ENCODE assay signal across 16 cellular contexts in genomic region chr18:13579874-13580273, GRCh38.
A peak's percentile ranks its signal among the peaks of the same experiment; 100 is the strongest.
DNase-seq lines count a peak whose midpoint lies in the region; ATAC-seq, FAIRE-seq and TF ChIP-seq lines count a peak whose summit lies in the region.
"Had no signal": no experiment of that assay in that cellular context is flagged by ENCODE, and none has a peak within 500 bp of the region (broad histone marks: within the 10 kb centered on the region; RNA-seq: fewer than 3 reads in every experiment).

No MANE protein-coding gene starts in this region.

- peaks cover 49% of the 10 kb centered on the region for H3K4me1 Mint-ChIP-seq in activated naive CD8-positive, alpha-beta T cell (ENCODE audit: low read depth)
- H3K4me1 Mint-ChIP-seq in natural killer cell treated with Interleukin-12 subunit alpha and Interleukin-12 subunit beta and Interleukin-15 and Interleukin-18, amount 100 ng/mL, for 72 hours (ENCODE audit: low read depth in 2 of 2): peaks cover 48 to 53% of the 10 kb centered on the region in 2 donors
- H3K4me1 Mint-ChIP-seq in WTC11: no peaks in the 10 kb centered on the region

- CTCF ChIA-PET in WTC11 (lab: Charles Lee): no interaction called here

- FAIRE-seq in GM12892 (lab: Jason Lieb, UNC): peak; percentile 46

- peak overlapping the region; percentile 75 for H3K27ac Mint-ChIP-seq in activated naive CD8-positive, alpha-beta T cell
- peak overlapping the region; percentile 77 to 89 for H3K27ac Mint-ChIP-seq in natural killer cell treated with Interleukin-12 subunit alpha and Interleukin-12 subunit beta and Interleukin-15 and Interleukin-18, amount 100 ng/mL, for 72 hours
- no peak overlapping the region for H3K27ac Mint-ChIP-seq in WTC11

- H3K9me3 Mint-ChIP-seq in activated naive CD8-positive, alpha-beta T cell (ENCODE audit: low read depth): no peaks in the 10 kb centered on the region
- no peaks in the 10 kb centered on the region for H3K9me3 Mint-ChIP-seq in natural killer cell treated with Interleukin-12 subunit alpha and Interleukin-12 subunit beta and Interleukin-15 and Interleukin-18, amount 100 ng/mL, for 72 hours
- peaks cover 9% of the 10 kb centered on the region for H3K9me3 Mint-ChIP-seq in WTC11

- ATAC-seq in natural killer cell treated with Interleukin-12 subunit alpha and Interleukin-12 subunit beta and Interleukin-15 and Interleukin-18, amount 100 ng/mL, for 72 hours: no peak
- no peak for ATAC-seq in esophagus mucosa
- ATAC-seq in WTC11: no peak
- ATAC-seq: PC-3 had no signal

- TF ChIP-seq CTCF in WTC11 (IDR thresholded peaks at IDR 0.05): no peak

- no peaks in the 10 kb centered on the region for H3K27me3 Mint-ChIP-seq in activated naive CD8-positive, alpha-beta T cell
- H3K27me3 Mint-ChIP-seq in natural killer cell treated with Interleukin-12 subunit alpha and Interleukin-12 subunit beta and Interleukin-15 and Interleukin-18, amount 100 ng/mL, for 72 hours: no peaks in the 10 kb centered on the region
- no peaks in the 10 kb centered on the region for H3K27me3 Mint-ChIP-seq in WTC11 (ENCODE audit: low read depth)

- H3K36me3 Mint-ChIP-seq in activated naive CD8-positive, alpha-beta T cell: peaks cover under 1% of the 10 kb centered on the region
- H3K36me3 Mint-ChIP-seq in natural killer cell treated with Interleukin-12 subunit alpha and Interleukin-12 subunit beta and Interleukin-15 and Interleukin-18, amount 100 ng/mL, for 72 hours: no peaks in the 10 kb centered on the region
- no peaks in the 10 kb centered on the region for H3K36me3 Mint-ChIP-seq in WTC11

- DNase-seq in CD1c-positive myeloid dendritic cell (ENCODE audit: extremely low spot score): peak; percentile 81
- DNase-seq in GM12892 (ENCODE audit: insufficient read length): no peak
- no peak for DNase-seq in natural killer cell treated with Interleukin-12 subunit alpha and Interleukin-12 subunit beta and Interleukin-15 and Interleukin-18, amount 100 ng/mL, for 72 hours (ENCODE audit: low spot score)
- DNase-seq in WTC11 (ENCODE audit: low spot score): no peak
- DNase-seq in NCI-H82 treated with DMSO at 0.1 percent for 48 hours (lab: John Stamatoyannopoulos, UW; ENCODE audit: unreplicated experiment): no peak
- DNase-seq: central memory CD4-positive, alpha-beta T cell; EL; glutamatergic neuron; GOT3; islet precursor cell; NCI-H1417; NCI-H446; PC-3; SK-N-SH had no signal

- POLR2A ChIA-PET in WTC11 (lab: Charles Lee): no interaction called here

- no peak for TF ChIP-seq POLR2A in GM12892 (IDR thresholded peaks at IDR 0.05; ENCODE audit: low read depth, low read length)

- peak overlapping the region; percentile 54 for H3K4me3 Mint-ChIP-seq in activated naive CD8-positive, alpha-beta T cell
- peak overlapping the region; percentile 70 for H3K4me3 Mint-ChIP-seq in natural killer cell treated with Interleukin-12 subunit alpha and Interleukin-12 subunit beta and Interleukin-15 and Interleukin-18, amount 100 ng/mL, for 72 hours
- H3K4me3 Mint-ChIP-seq in WTC11: no peak overlapping the region

TF ChIP-seq in WTC11, 78 proteins besides CTCF, POLR2A, EP300 and RAD21:
- no peak for TF ChIP-seq RORB (CRISPR knock-in tag; IDR thresholded peaks at IDR 0.05)
- no peak for TF ChIP-seq ELF4 (CRISPR knock-in tag; IDR thresholded peaks at IDR 0.05; ENCODE audit: low read depth)
- TF ChIP-seq ZNF121 (CRISPR knock-in tag; IDR thresholded peaks at IDR 0.05): no peak
- no peak for TF ChIP-seq MYBL2 (CRISPR knock-in tag; IDR thresholded peaks at IDR 0.05)
- no peak for TF ChIP-seq ZNF416 (CRISPR knock-in tag; IDR thresholded peaks at IDR 0.05)
- TF ChIP-seq ARID4B (CRISPR knock-in tag; IDR thresholded peaks at IDR 0.05; ENCODE audit: borderline replicate concordance): no peak
- no peak for TF ChIP-seq OVOL2 (CRISPR knock-in tag; IDR thresholded peaks at IDR 0.05; ENCODE audit: borderline replicate concordance)
- no peak for TF ChIP-seq HMGA2 (CRISPR knock-in tag; IDR thresholded peaks at IDR 0.05)
